In the genomic region with DNA sequence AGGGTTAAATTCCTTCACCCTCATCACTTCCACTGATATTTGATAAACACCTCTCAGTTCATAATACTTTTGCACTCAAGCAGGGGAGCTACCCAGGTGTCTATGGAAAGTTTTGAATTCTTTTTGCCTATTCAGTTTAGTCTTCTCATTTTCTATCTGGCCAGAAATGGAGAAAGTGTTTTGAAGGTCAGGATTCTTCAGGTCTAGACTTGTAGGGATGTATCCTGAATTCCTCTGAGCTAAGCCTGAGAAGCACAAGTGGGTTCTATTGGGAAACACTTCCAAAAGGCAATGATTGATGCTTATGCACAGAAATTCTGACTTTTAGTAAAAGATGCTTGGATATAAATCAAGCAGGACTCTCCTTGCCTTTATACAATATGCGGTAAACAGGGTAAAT, we compare ENCODE assay signal across 3 cellular contexts.
TF ChIP-seq lines count a peak whose summit lies in the region.

No MANE protein-coding gene starts in this region.

TF ChIP-seq in SK-N-SH, 30 proteins besides CTCF, POLR2A, EP300 and RAD21:
- no peak for TF ChIP-seq TEAD4 (IDR thresholded peaks at IDR 0.05; ENCODE audit: borderline replicate concordance, insufficient read depth)
TF ChIP-seq in SK-N-SH: peak in this region for 0.

TF ChIP-seq in SK-N-SH treated with all-trans-retinoic acid at 6 μM for 48 hours, 23 proteins besides CTCF, POLR2A, EP300 and RAD21:
- TF ChIP-seq PATZ1 (CRISPR knock-in tag; IDR thresholded peaks at IDR 0.05; ENCODE audit: borderline replicate concordance), result no peak
- TF ChIP-seq ZNF70 (CRISPR knock-in tag; IDR thresholded peaks at IDR 0.05), result no peak
- TF ChIP-seq, protein P1, sequence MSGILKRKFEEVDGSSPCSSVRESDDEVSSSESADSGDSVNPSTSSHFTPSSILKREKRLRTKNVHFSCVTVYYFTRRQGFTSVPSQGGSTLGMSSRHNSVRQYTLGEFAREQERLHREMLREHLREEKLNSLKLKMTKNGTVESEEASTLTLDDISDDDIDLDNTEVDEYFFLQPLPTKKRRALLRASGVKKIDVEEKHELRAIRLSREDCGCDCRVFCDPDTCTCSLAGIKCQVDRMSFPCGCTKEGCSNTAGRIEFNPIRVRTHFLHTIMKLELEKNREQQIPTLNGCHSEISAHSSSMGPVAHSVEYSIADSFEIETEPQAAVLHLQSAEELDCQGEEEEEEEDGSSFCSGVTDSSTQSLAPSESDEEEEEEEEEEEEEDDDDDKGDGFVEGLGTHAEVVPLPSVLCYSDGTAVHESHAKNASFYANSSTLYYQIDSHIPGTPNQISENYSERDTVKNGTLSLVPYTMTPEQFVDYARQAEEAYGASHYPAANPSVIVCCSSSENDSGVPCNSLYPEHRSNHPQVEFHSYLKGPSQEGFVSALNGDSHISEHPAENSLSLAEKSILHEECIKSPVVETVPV (CRISPR knock-in tag; IDR thresholded peaks at IDR 0.05), result no peak
- TF ChIP-seq ZNF8 (CRISPR knock-in tag; IDR thresholded peaks at IDR 0.05), result no peak
- no peak for TF ChIP-seq ZFP30 (CRISPR knock-in tag; IDR thresholded peaks at IDR 0.05)
- TF ChIP-seq ARNTL (CRISPR knock-in tag; IDR thresholded peaks at IDR 0.05; ENCODE audit: borderline replicate concordance, low read depth), result no peak
- TF ChIP-seq TOX (CRISPR knock-in tag; IDR thresholded peaks at IDR 0.05; ENCODE audit: borderline replicate concordance), result no peak
- no peak for TF ChIP-seq ZNF565 (CRISPR knock-in tag; conservative IDR thresholded peaks at IDR 0.05; ENCODE audit: low read depth)
- TF ChIP-seq RARB (CRISPR knock-in tag; IDR thresholded peaks at IDR 0.05), result no peak
- no peak for TF ChIP-seq ZC3H10 (CRISPR knock-in tag; IDR thresholded peaks at IDR 0.05)
- TF ChIP-seq ZFP3 (CRISPR knock-in tag; IDR thresholded peaks at IDR 0.05), result no peak
- TF ChIP-seq BACH2 (CRISPR knock-in tag; IDR thresholded peaks at IDR 0.05; ENCODE audit: borderline replicate concordance), result no peak
- no peak for TF ChIP-seq PPARA (CRISPR knock-in tag; IDR thresholded peaks at IDR 0.05; ENCODE audit: borderline replicate concordance)
- TF ChIP-seq, protein P2, sequence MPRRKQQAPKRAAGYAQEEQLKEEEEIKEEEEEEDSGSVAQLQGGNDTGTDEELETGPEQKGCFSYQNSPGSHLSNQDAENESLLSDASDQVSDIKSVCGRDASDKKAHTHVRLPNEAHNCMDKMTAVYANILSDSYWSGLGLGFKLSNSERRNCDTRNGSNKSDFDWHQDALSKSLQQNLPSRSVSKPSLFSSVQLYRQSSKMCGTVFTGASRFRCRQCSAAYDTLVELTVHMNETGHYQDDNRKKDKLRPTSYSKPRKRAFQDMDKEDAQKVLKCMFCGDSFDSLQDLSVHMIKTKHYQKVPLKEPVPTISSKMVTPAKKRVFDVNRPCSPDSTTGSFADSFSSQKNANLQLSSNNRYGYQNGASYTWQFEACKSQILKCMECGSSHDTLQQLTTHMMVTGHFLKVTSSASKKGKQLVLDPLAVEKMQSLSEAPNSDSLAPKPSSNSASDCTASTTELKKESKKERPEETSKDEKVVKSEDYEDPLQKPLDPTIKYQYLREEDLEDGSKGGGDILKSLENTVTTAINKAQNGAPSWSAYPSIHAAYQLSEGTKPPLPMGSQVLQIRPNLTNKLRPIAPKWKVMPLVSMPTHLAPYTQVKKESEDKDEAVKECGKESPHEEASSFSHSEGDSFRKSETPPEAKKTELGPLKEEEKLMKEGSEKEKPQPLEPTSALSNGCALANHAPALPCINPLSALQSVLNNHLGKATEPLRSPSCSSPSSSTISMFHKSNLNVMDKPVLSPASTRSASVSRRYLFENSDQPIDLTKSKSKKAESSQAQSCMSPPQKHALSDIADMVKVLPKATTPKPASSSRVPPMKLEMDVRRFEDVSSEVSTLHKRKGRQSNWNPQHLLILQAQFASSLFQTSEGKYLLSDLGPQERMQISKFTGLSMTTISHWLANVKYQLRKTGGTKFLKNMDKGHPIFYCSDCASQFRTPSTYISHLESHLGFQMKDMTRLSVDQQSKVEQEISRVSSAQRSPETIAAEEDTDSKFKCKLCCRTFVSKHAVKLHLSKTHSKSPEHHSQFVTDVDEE (CRISPR knock-in tag; IDR thresholded peaks at IDR 0.05), result no peak
- TF ChIP-seq, protein P3, sequence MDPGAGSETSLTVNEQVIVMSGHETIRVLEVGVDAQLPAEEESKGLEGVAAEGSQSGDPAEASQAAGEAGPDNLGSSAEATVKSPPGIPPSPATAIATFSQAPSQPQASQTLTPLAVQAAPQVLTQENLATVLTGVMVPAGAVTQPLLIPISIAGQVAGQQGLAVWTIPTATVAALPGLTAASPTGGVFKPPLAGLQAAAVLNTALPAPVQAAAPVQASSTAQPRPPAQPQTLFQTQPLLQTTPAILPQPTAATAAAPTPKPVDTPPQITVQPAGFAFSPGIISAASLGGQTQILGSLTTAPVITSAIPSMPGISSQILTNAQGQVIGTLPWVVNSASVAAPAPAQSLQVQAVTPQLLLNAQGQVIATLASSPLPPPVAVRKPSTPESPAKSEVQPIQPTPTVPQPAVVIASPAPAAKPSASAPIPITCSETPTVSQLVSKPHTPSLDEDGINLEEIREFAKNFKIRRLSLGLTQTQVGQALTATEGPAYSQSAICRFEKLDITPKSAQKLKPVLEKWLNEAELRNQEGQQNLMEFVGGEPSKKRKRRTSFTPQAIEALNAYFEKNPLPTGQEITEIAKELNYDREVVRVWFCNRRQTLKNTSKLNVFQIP (CRISPR knock-in tag; IDR thresholded peaks at IDR 0.05; ENCODE audit: borderline replicate concordance, low read depth), result no peak
- no peak for TF ChIP-seq OSR1 (CRISPR knock-in tag; IDR thresholded peaks at IDR 0.05)
- no peak for TF ChIP-seq CSDC2 (CRISPR knock-in tag; IDR thresholded peaks at IDR 0.05)
- no peak for TF ChIP-seq GLIS3 (CRISPR knock-in tag; IDR thresholded peaks at IDR 0.05)

TF ChIP-seq in endothelial cell of umbilical vein, 7 proteins besides CTCF, POLR2A, EP300 and RAD21:
- TF ChIP-seq EZH2 (IDR thresholded peaks at IDR 0.05; ENCODE audit: borderline replicate concordance, low read depth, low read length, severe bottlenecking), result no peak
- no peak for TF ChIP-seq JUN (IDR thresholded peaks at IDR 0.05; ENCODE audit: borderline replicate concordance, insufficient read depth, insufficient read length, low read depth)
- no peak for TF ChIP-seq MYC (IDR thresholded peaks at IDR 0.05; ENCODE audit: low read depth, low read length)
- no peak for TF ChIP-seq GATA2 (IDR thresholded peaks at IDR 0.05; ENCODE audit: insufficient read depth, insufficient read length, low read depth, low read length)
- no peak for TF ChIP-seq FOS (IDR thresholded peaks at IDR 0.05; ENCODE audit: borderline replicate concordance, insufficient read depth, low read length)
